In the genomic region with DNA sequence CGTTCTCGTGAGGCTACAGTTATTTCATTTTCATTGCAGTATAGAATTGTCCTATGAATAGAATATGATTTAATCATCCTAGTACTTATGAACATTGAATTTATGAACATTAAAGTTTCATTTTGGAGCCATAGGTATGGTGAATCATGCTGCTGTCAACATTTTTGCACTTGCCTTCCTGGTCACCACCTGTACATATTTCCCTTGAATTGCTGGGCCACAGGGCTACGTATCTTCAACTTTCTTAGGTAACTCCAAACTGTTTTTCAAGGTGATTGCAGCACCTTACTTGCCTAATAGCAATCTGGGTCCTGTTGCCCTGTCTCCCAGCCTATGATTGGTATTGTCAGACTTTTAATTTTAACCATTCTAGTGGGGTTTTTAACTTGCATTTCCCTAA, we compare ENCODE assay signal across 24 cellular contexts. TPM values are rescaled to one million over a fixed set of nuclear protein-coding genes. Genes with fewer than 3 reads are reported as not detected.
DNase-seq lines count a peak whose midpoint lies in the region; ATAC-seq and TF ChIP-seq lines count a peak whose summit lies in the region.
"Had no signal": no experiment of that assay in that cellular context is flagged by ENCODE, and none has a peak within 500 bp of the region (broad histone marks: within the 10 kb centered on the region; RNA-seq: fewer than 3 reads in every experiment).

No MANE protein-coding gene starts in this region.

- no peaks in the 10 kb centered on the region for H3K9me3 Mint-ChIP-seq in MCF 10A (ENCODE audit: unreplicated experiment)
- no peaks in the 10 kb centered on the region for H3K9me3 Mint-ChIP-seq in CD8-positive, alpha-beta memory T cell
- H3K9me3 Mint-ChIP-seq: CD4-positive, alpha-beta T cell had no signal

- no peak overlapping the region for H3K4me2 ChIP-seq in mammary epithelial cell (ENCODE audit: insufficient read depth, low read depth, low read length)
- H3K4me2 ChIP-seq: BLaER1 treated with 17β-estradiol and CSF1 and Interleukin-3, amounts not matched to agents 10 nM and 100 nM had no signal

- H3K27me3 ChIP-seq in breast epithelium (no peaks in the 10 kb centered on the region), mammary epithelial cell (ENCODE audit: insufficient read depth, low read length) (no peaks in the 10 kb centered on the region), left lung (no peaks in the 10 kb centered on the region), esophagus squamous epithelium (no peaks in the 10 kb centered on the region)
- H3K27me3 ChIP-seq in CD8-positive, alpha-beta memory T cell (ENCODE audit: insufficient read depth, low read length, poor library complexity, severe bottlenecking): no peaks in the 10 kb centered on the region
- H3K27me3 ChIP-seq: BLaER1 treated with 17β-estradiol and CSF1 and Interleukin-3, amounts not matched to agents 10 nM and 100 nM; SJCRH30 had no signal

- BruUV-seq in MCF 10A (replicated peaks; lab: Mats Ljungman, UMichigan) (no TSS peak), mammary epithelial cell (replicated peaks; lab: Mats Ljungman, UMichigan) (no TSS peak)

- intact Hi-C loops in MCF 10A (cut with micrococcal nuclease): no loop called here
- intact Hi-C loops in breast epithelium (cut with DNase I; ENCODE audit: low total_unique reads): no loop called here
- intact Hi-C loops in mammary epithelial cell (cut with micrococcal nuclease): no loop called here
- intact Hi-C loops in left lung (cut with DNase I): no loop called here
- intact Hi-C loops in esophagus squamous epithelium (cut with DNase I): no loop called here

- CTCF ChIA-PET in MCF 10A (lab: Yijun Ruan, JAX) (interaction anchor here (0.7 to 4.1 kb wide), 10 partner anchors 8 to 1467 kb away, joined by 3 to 18 read pairs (median 6); no protein-coding TSS in a partner anchor), mammary epithelial cell (lab: Charles Lee; ENCODE audit: low non-redundant PET) (no interaction called here)
- CTCF ChIA-PET in CD8-positive, alpha-beta memory T cell (lab: Charles Lee): interaction anchor here (1.3 kb wide), 1 partner anchor 18 kb away, joined by 4 read pairs; no protein-coding TSS in a partner anchor

- no peak overlapping the region for H3K9ac ChIP-seq in mammary epithelial cell (ENCODE audit: insufficient read depth, low read length)
- H3K9ac ChIP-seq: BLaER1 treated with 17β-estradiol and CSF1 and Interleukin-3, amounts not matched to agents 10 nM and 100 nM had no signal

- peak; percentile 2 for ATAC-seq in left lung
- ATAC-seq: Right ventricle myocardium inferior had no signal

- peak overlapping the region; percentile 20 for H3K27ac Mint-ChIP-seq in MCF 10A (ENCODE audit: low read depth, unreplicated experiment)
- no peak overlapping the region for H3K27ac Mint-ChIP-seq in CD8-positive, alpha-beta memory T cell
- H3K27ac Mint-ChIP-seq: CD4-positive, alpha-beta T cell had no signal

- H3K4me3 Mint-ChIP-seq in MCF 10A (ENCODE audit: unreplicated experiment): no peak overlapping the region
- no peak overlapping the region for H3K4me3 Mint-ChIP-seq in CD8-positive, alpha-beta memory T cell
- H3K4me3 Mint-ChIP-seq: CD4-positive, alpha-beta T cell had no signal

- dilution Hi-C loops in mammary epithelial cell (cut with HindIII; ENCODE audit: low sequenced_read_pairs): no loop called here

- no peak overlapping the region for H3K4me3 ChIP-seq in breast epithelium
- no peak overlapping the region for H3K4me3 ChIP-seq in mammary epithelial cell (replicated peaks in 1 of 3; ENCODE audit: insufficient read depth in 1 of 3, low read depth in 2 of 3, low read length in 3 of 3)
- H3K4me3 ChIP-seq in left lung: no peak overlapping the region
- no peak overlapping the region for H3K4me3 ChIP-seq in CD8-positive, alpha-beta memory T cell (ENCODE audit: low read length)
- H3K4me3 ChIP-seq in esophagus squamous epithelium: no peak overlapping the region
- H3K4me3 ChIP-seq: BLaER1 treated with 17β-estradiol and CSF1 and Interleukin-3, amounts not matched to agents 10 nM and 100 nM; SJCRH30 had no signal

- H3K27me3 Mint-ChIP-seq in MCF 10A (ENCODE audit: insufficient read depth, unreplicated experiment): no peaks in the 10 kb centered on the region
- peaks cover 7 to 12% of the 10 kb centered on the region in 2 donors for H3K27me3 Mint-ChIP-seq in CD8-positive, alpha-beta memory T cell
- H3K27me3 Mint-ChIP-seq: CD4-positive, alpha-beta T cell had no signal

- no peak overlapping the region for H3K27ac ChIP-seq in breast epithelium
- H3K27ac ChIP-seq in mammary epithelial cell (ENCODE audit: insufficient read depth, low read depth, low read length): no peak overlapping the region
- peak overlapping the region in 1 of 2 donors; percentile 11 for H3K27ac ChIP-seq in left lung
- no peak overlapping the region for H3K27ac ChIP-seq in CD8-positive, alpha-beta memory T cell (ENCODE audit: low read depth, low read length)
- no peak overlapping the region for H3K27ac ChIP-seq in esophagus squamous epithelium
- H3K27ac ChIP-seq: BLaER1 treated with 17β-estradiol and CSF1 and Interleukin-3, amounts not matched to agents 10 nM and 100 nM; SJCRH30 had no signal

- H3K36me3 Mint-ChIP-seq in MCF 10A (ENCODE audit: insufficient read depth, unreplicated experiment): peaks cover 7% of the 10 kb centered on the region
- H3K36me3 Mint-ChIP-seq in CD8-positive, alpha-beta memory T cell: no peaks in the 10 kb centered on the region

- in situ Hi-C loops in mammary epithelial cell (cut with MboI; ENCODE audit: low sequenced_read_pairs in 2 of 2): no loop called here

- DNase-seq in MCF 10A (ENCODE audit: unreplicated experiment): peak; percentile 33
- DNase-seq in breast epithelium (ENCODE audit: low spot score in 2 of 2): no peak
- DNase-seq in mammary epithelial cell: peak; percentile 67
- DNase-seq in left lung: no peak
- no peak for DNase-seq in COR-L47 (lab: John Stamatoyannopoulos, UW)
- DNase-seq in CD8-positive, alpha-beta memory T cell: no peak
- no peak for DNase-seq in esophagus squamous epithelium (lab: John Stamatoyannopoulos, UW)
- no peak for DNase-seq in islet precursor cell
- DNase-seq: AML-193; Caco-2; CD4-positive, alpha-beta T cell; DMS 273 treated with DMSO at 0.1 percent for 48 hours; DMS79; EL; GF-D8; HCEC 1CT; NCI-H1092 treated with DMSO at 0.1 percent for 48 hours; NCI-H1436; NCI-H187 treated with DMSO at 0.1 percent for 48 hours; NCI-H524; NCI-H748 treated with DMSO at 0.1 percent for 48 hours; SJCRH30 had no signal

- POLR2A ChIA-PET in MCF 10A (lab: Yijun Ruan, JAX): interaction anchor here (0.8 to 11.7 kb wide), 17 partner anchors 9 to 697 kb away, joined by 3 to 234 read pairs (median 6); partner anchors contain the start of gene UBLCP1
- POLR2A ChIA-PET in CD8-positive, alpha-beta memory T cell (lab: Charles Lee): no interaction called here

- no peak overlapping the region for H2AFZ ChIP-seq in mammary epithelial cell (ENCODE audit: low read depth, low read length)

- 85% methylated on average over 3 of the region's 3 CpGs for WGBS in mammary epithelial cell (ENCODE audit: low coverage, missing lambda C conversion rate)
- 59 to 72% methylated on average over 3 of the region's 3 CpGs for WGBS in esophagus squamous epithelium, 2 donors

- H3K79me2 ChIP-seq in mammary epithelial cell (ENCODE audit: insufficient read depth, low read length): no peaks in the 10 kb centered on the region

- H3K4me1 ChIP-seq in breast epithelium (peaks cover 0 to 3% of the 10 kb centered on the region in 2 donors), mammary epithelial cell (ENCODE audit: insufficient read depth, low read length) (peaks cover 40% of the 10 kb centered on the region), left lung (peaks cover 7 to 28% of the 10 kb centered on the region in 2 donors), esophagus squamous epithelium (peaks cover 6 to 48% (median 9%) of the 10 kb centered on the region in 3 donors)
- no peaks in the 10 kb centered on the region for H3K4me1 ChIP-seq in CD8-positive, alpha-beta memory T cell (ENCODE audit: insufficient read depth, low read length)
- H3K4me1 ChIP-seq: SJCRH30 had no signal

- no peaks in the 10 kb centered on the region for H3K9me3 ChIP-seq in breast epithelium
- H3K9me3 ChIP-seq in mammary epithelial cell (replicated peaks; ENCODE audit: insufficient read depth, low read length): no peaks in the 10 kb centered on the region
- H3K9me3 ChIP-seq in left lung: no peaks in the 10 kb centered on the region
- H3K9me3 ChIP-seq in CD8-positive, alpha-beta memory T cell (ENCODE audit: low read length): no peaks in the 10 kb centered on the region
- H3K9me3 ChIP-seq in esophagus squamous epithelium: no peaks in the 10 kb centered on the region
- H3K9me3 ChIP-seq: BLaER1 treated with 17β-estradiol and CSF1 and Interleukin-3, amounts not matched to agents 10 nM and 100 nM; Caco-2; SJCRH30 had no signal

- TF ChIP-seq CTCF in MCF 10A (IDR thresholded peaks at IDR 0.05; ENCODE audit: unreplicated experiment) (no peak), breast epithelium (IDR thresholded peaks at IDR 0.05) (no peak), mammary epithelial cell (conservative IDR thresholded peaks at IDR 0.05 in 1 of 2, IDR thresholded peaks at IDR 0.05 in 1 of 2; ENCODE audit: extremely low read depth in 1 of 2, insufficient read depth in 1 of 2, low read depth in 1 of 2, low read length in 2 of 2) (no peak), left lung (IDR thresholded peaks at IDR 0.05) (no peak), esophagus squamous epithelium (IDR thresholded peaks at IDR 0.05) (no peak)

- peaks cover 74% of the 10 kb centered on the region for H3K4me1 Mint-ChIP-seq in MCF 10A (ENCODE audit: insufficient read depth, unreplicated experiment)
- H3K4me1 Mint-ChIP-seq in CD8-positive, alpha-beta memory T cell: peaks cover 8 to 13% (median 12%) of the 10 kb centered on the region in 3 donors

- TF ChIP-seq POLR2A in breast epithelium (IDR thresholded peaks at IDR 0.05) (no peak), esophagus squamous epithelium (IDR thresholded peaks at IDR 0.05) (no peak)

- no peaks in the 10 kb centered on the region for H3K36me3 ChIP-seq in breast epithelium
- no peaks in the 10 kb centered on the region for H3K36me3 ChIP-seq in mammary epithelial cell (ENCODE audit: insufficient read depth, low read length)
- H3K36me3 ChIP-seq in left lung: no peaks in the 10 kb centered on the region
- H3K36me3 ChIP-seq in CD8-positive, alpha-beta memory T cell (ENCODE audit: insufficient read depth, low read length): no peaks in the 10 kb centered on the region
- no peaks in the 10 kb centered on the region for H3K36me3 ChIP-seq in esophagus squamous epithelium
- H3K36me3 ChIP-seq: BLaER1 treated with 17β-estradiol and CSF1 and Interleukin-3, amounts not matched to agents 10 nM and 100 nM; SJCRH30 had no signal

- H4K20me1 ChIP-seq in mammary epithelial cell (ENCODE audit: insufficient read depth, low read length): no peaks in the 10 kb centered on the region
- H4K20me1 ChIP-seq: BLaER1 treated with 17β-estradiol and CSF1 and Interleukin-3, amounts not matched to agents 10 nM and 100 nM had no signal

RNA-seq across cellular contexts. Expression of gene RNF145, which starts 6.5 kb away (rescaled TPM):
- 122 and 157 TPM in 2 replicates for total RNA-seq in MCF 10A (2022)
- 10 to 100 TPM; 40.5 to 68.2 (median 41.3) TPM for total RNA-seq in breast epithelium
- total RNA-seq in mammary epithelial cell: 10 to 100 TPM; 63.2 to 78.9 TPM
- polyA plus RNA-seq in mammary epithelial cell: 84.8 TPM
- polyA minus RNA-seq in mammary epithelial cell: 152 TPM
- 100 to 1,000 TPM; 164 to 216 TPM for total RNA-seq in left lung
- total RNA-seq in CD8-positive, alpha-beta memory T cell: 10 to 100 TPM; 80.0 to 85.0 TPM
- polyA plus RNA-seq in CD8-positive, alpha-beta memory T cell: 12.9 TPM
- total RNA-seq in esophagus squamous epithelium: 10 to 100 TPM; 49.7 to 82.3 (median 72.3) TPM

RNA-seq across cellular contexts. Expression of gene UBLCP1, which starts 47.2 kb away (rescaled TPM):
- 74.4 and 89.6 TPM in 2 replicates for total RNA-seq in MCF 10A (2022)
- total RNA-seq in breast epithelium: 10 to 100 TPM; 17.0 to 29.5 (median 24.3) TPM
- 10 to 100 TPM; 30.2 to 36.5 TPM for total RNA-seq in mammary epithelial cell
- polyA plus RNA-seq in mammary epithelial cell: 15.4 TPM
- polyA minus RNA-seq in mammary epithelial cell: 13.3 TPM
- total RNA-seq in left lung: 10 to 100 TPM; 29.9 to 32.5 TPM
- total RNA-seq in CD8-positive, alpha-beta memory T cell: 10 to 100 TPM; 41.8 to 44.4 TPM
- 59.0 TPM for polyA plus RNA-seq in CD8-positive, alpha-beta memory T cell
- total RNA-seq in esophagus squamous epithelium: 10 to 100 TPM; 19.0 to 34.9 (median 24.6) TPM

Comparison
In these comparisons a context has a peak if more than half of its experiments do, and no peak if none do; other contexts are left out.
1. DNase-seq: peak in MCF 10A (single experiment) and mammary epithelial cell (single experiment); none in breast epithelium (0 of 2), left lung (0 of 2), COR-L47 (single experiment), CD8-positive, alpha-beta memory T cell (0 of 5), esophagus squamous epithelium (single experiment) and islet precursor cell (single experiment).